8 cellular contexts compared by ENCODE assay signal in the genomic region with DNA sequence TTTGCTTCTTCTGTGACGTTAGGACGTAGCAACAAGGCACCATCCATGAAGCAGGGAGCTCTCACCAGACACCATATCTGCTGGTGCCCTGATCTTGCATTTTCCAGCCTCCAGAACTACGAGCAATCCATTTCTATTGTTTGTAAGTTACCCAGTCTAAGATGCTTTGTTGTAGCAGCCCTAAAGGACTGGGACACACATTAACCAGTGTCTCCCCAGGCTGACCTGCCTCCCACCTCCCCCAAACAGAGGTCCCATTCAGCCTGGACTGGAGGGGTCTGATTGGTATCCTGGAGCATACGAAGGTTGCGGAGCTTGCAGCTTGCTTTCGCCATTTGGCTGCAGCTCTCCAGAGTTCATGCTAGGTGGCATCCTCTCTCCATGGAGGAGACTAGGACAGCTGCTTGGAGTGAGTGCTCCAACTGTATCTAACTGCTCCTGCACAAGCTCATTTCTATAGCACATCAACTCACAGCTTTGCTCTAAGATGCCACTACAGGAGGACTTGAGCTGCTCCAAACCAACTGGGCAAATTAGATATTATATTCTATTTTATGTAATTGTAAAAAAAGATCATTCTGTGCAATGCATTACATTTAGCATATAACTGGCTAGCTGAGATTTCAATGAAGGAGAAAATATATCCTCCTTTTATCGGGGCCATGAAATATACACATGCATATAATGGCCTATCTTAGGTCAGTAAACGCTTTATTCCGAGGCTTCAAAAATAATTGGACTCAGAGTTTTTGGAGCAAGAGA. TPM values are rescaled to one million over a fixed set of nuclear protein-coding genes. Genes with fewer than 3 reads are reported as not detected.
DNase-seq lines count a peak whose midpoint lies in the region; ATAC-seq and TF ChIP-seq lines count a peak whose summit lies in the region.

No MANE protein-coding gene starts in this region.

- H3K27ac ChIP-seq in SJCRH30 (no peak overlapping the region), body of pancreas (no peak overlapping the region)

- ATAC-seq in body of pancreas: peak; percentile 93
- peak; percentile 96 for ATAC-seq in sciatic nerve

- 25 to 40% methylated on average over 7 to 9 of the region's 9 CpGs for WGBS in body of pancreas, 2 donors

- H3K36me3 ChIP-seq in SJCRH30 (no peaks in the 10 kb centered on the region), body of pancreas (replicated peaks in 1 of 2; ENCODE audit: insufficient read depth in 1 of 2, low read depth in 2 of 2) (no peaks in the 10 kb centered on the region)

- CTCF ChIA-PET in AG04449 (lab: Yijun Ruan, JAX): interaction anchor here (0.5 to 20.3 kb wide), 58 partner anchors 9 to 552 kb away, joined by 3 to 530 read pairs (median 4); partner anchors contain the start of genes GRK5, RGS10 and TIAL1

- POLR2A ChIA-PET in AG04449 (lab: Yijun Ruan, JAX): interaction anchor here (0.5 to 1.0 kb wide), 6 partner anchors 61 to 396 kb away, joined by 3 to 6 read pairs (median 3); partner anchors contain the start of gene RGS10

- DNase-seq in AG04449 (ENCODE audit: low read depth, low spot score): peak; percentile 56
- DNase-seq in GM10266 (ENCODE audit: extremely low spot score): peak; percentile 66
- DNase-seq in HuH-7.5 (ENCODE audit: low spot score): peak; percentile 43
- DNase-seq in SJCRH30: peak; percentile 76 to 84
- peak; percentile 64 to 79 (median 74) for DNase-seq in body of pancreas
- peak in 45 of 51 donors; percentile 2 to 79 (median 41) for DNase-seq in hypothalamus (lab: John Stamatoyannopoulos, UW)
- peak; percentile 70 for DNase-seq in sciatic nerve (ENCODE audit: low spot score)
- no peak for DNase-seq in NCI-H2029 (lab: John Stamatoyannopoulos, UW)

- intact Hi-C loops in body of pancreas (cut with DNase I): loop anchor here (5.0 kb wide), 1 partner anchor 248 kb away; no protein-coding TSS in a partner anchor
- intact Hi-C loops in sciatic nerve (cut with DNase I): no loop called here

- H3K4me1 ChIP-seq in SJCRH30: peaks cover 14% of the 10 kb centered on the region
- H3K4me1 ChIP-seq in body of pancreas: no peaks in the 10 kb centered on the region

- no peak overlapping the region for H3K4me3 ChIP-seq in AG04449 (ENCODE audit: low read depth, low read length)
- no peak overlapping the region for H3K4me3 ChIP-seq in SJCRH30
- H3K4me3 ChIP-seq in body of pancreas: no peak overlapping the region

- H3K9me3 ChIP-seq in SJCRH30 (replicated peaks): no peaks in the 10 kb centered on the region
- no peaks in the 10 kb centered on the region for H3K9me3 ChIP-seq in body of pancreas

- H3K27me3 ChIP-seq in SJCRH30: peaks cover 4% of the 10 kb centered on the region; the same call in 1 of the 2 replicates
- no peaks in the 10 kb centered on the region for H3K27me3 ChIP-seq in body of pancreas

- no peak for TF ChIP-seq POLR2A in body of pancreas (IDR thresholded peaks at IDR 0.05)

- TF ChIP-seq CTCF in AG04449 (IDR thresholded peaks at IDR 0.05; ENCODE audit: insufficient read depth, low read length, missing control alignments) (peak; percentile 85), GM10266 (IDR thresholded peaks at IDR 0.05; ENCODE audit: control insufficient read depth, insufficient read depth, low read depth, missing control alignments) (peak; percentile 86), body of pancreas (IDR thresholded peaks at IDR 0.05) (peak; percentile 61 to 86 (median 78))

RNA-seq across cellular contexts. Expression of gene GRK5, which starts 8.0 kb away (rescaled TPM):
- 4.4 and 4.7 TPM in 2 replicates for total RNA-seq in SJCRH30 (2014; rRNA removed; shearing (Covaris generic))
- total RNA-seq in body of pancreas (1 to 10 TPM; 3.4 to 4.9 TPM), sciatic nerve (54.1 TPM)

RNA-seq across cellular contexts. Expression of gene PRDX3, which starts 20.8 kb away (rescaled TPM):
- total RNA-seq in SJCRH30 (2014; rRNA removed; shearing (Covaris generic)): 235 and 239 TPM in 2 replicates
- 10 to 100 TPM; 46.1 to 61.7 TPM for total RNA-seq in body of pancreas
- total RNA-seq in sciatic nerve: 62.3 TPM

RNA-seq across cellular contexts. Expression of gene SFXN4, which starts 33.9 kb away (rescaled TPM):
- total RNA-seq in SJCRH30 (2014; rRNA removed; shearing (Covaris generic)): 31.4 and 32.1 TPM in 2 replicates
- total RNA-seq in body of pancreas (10 to 100 TPM; 20.5 to 32.0 TPM), sciatic nerve (13.5 TPM)
